1 cellular context compared by ENCODE assay signal in genomic region chr7:119694506-119694905, GRCh38.
TF ChIP-seq lines count a peak whose summit lies in the region.

No MANE protein-coding gene starts in this region.

TF ChIP-seq in HepG2, 621 proteins besides CTCF, POLR2A, EP300 and RAD21 (continued from another document):
- no peak for TF ChIP-seq NR0B2 (CRISPR knock-in tag; IDR thresholded peaks at IDR 0.05)
- 0 out of 2 replicates have a peak, but pooled peaks have one; percentile 59 for TF ChIP-seq ZNF317 (CRISPR knock-in tag; IDR thresholded peaks at IDR 0.05)
